In genomic region chr6:7725849-7726415, GRCh38 we compare ENCODE assay signal across 8 cellular contexts. TPM values are rescaled to one million over a fixed set of nuclear protein-coding genes. Genes with fewer than 3 reads are reported as not detected.
DNase-seq lines count a peak whose midpoint lies in the region; ATAC-seq and TF ChIP-seq lines count a peak whose summit lies in the region.

Gene BMP6 (plus strand): TSS chr6:7726099. CDS start chr6:7726956, 857 bp downstream.

- DNase-seq in NCI-H2081 (lab: John Stamatoyannopoulos, UW) (peak; percentile 93 to 94), WTC11 (ENCODE audit: low spot score) (peak; percentile 95), left kidney (ENCODE audit: low read depth, low spot score) (peak; percentile 97)
- DNase-seq in stimulated activated CD4-positive, alpha-beta T cell treated with anti-CD3 and anti-CD28 coated beads, Interleukin-15, amount 100 ng/mL, for 48 hours (ENCODE audit: low read depth in 2 of 2): peak; percentile 18 to 51

- no peak within 1 kb of the TSS for H3K27ac Mint-ChIP-seq in WTC11
- peak within 1 kb of the TSS; percentile 48 for H3K27ac Mint-ChIP-seq in dendritic cell treated with granulocyte-macrophage colony-stimulating factor and Interleukin-4, amounts not matched to agents 40 ng/mL and 50 ng/mL, for 4 days

- intact Hi-C loops in dendritic cell treated with granulocyte-macrophage colony-stimulating factor and Interleukin-4, amounts not matched to agents 40 ng/mL and 50 ng/mL, for 4 days (cut with micrococcal nuclease): no loop called here

- peak within 1 kb of the TSS; percentile 74 for H3K4me3 Mint-ChIP-seq in WTC11
- H3K4me3 Mint-ChIP-seq in dendritic cell treated with granulocyte-macrophage colony-stimulating factor and Interleukin-4, amounts not matched to agents 40 ng/mL and 50 ng/mL, for 4 days: peak within 1 kb of the TSS; percentile 88

- H3K4me3 ChIP-seq in ACC112 (ENCODE audit: low read depth, low read length): peak within 1 kb of the TSS; percentile 79

- no peak within 1 kb of the TSS for H3K27ac ChIP-seq in ACC112 (ENCODE audit: low read depth, low read length)

- peaks cover 80% of the 10 kb centered on the region for H3K27me3 Mint-ChIP-seq in WTC11 (ENCODE audit: low read depth)
- H3K27me3 Mint-ChIP-seq in dendritic cell treated with granulocyte-macrophage colony-stimulating factor and Interleukin-4, amounts not matched to agents 40 ng/mL and 50 ng/mL, for 4 days: peaks cover 78% of the 10 kb centered on the region

- POLR2A ChIA-PET in WTC11 (lab: Charles Lee): interaction anchor here (1.0 kb wide), 1 partner anchor 41 kb away, joined by 3 read pairs; no protein-coding TSS in a partner anchor

- H3K9me3 Mint-ChIP-seq in WTC11: no peaks in the 10 kb centered on the region
- no peaks in the 10 kb centered on the region for H3K9me3 Mint-ChIP-seq in dendritic cell treated with granulocyte-macrophage colony-stimulating factor and Interleukin-4, amounts not matched to agents 40 ng/mL and 50 ng/mL, for 4 days

- peaks cover 23% of the 10 kb centered on the region for H3K4me1 Mint-ChIP-seq in WTC11
- H3K4me1 Mint-ChIP-seq in dendritic cell treated with granulocyte-macrophage colony-stimulating factor and Interleukin-4, amounts not matched to agents 40 ng/mL and 50 ng/mL, for 4 days (ENCODE audit: low read depth): peaks cover 40% of the 10 kb centered on the region

- H3K4me1 ChIP-seq in ACC112 (ENCODE audit: control insufficient read depth, insufficient read depth, low read length, unreplicated experiment): peaks cover 19% of the 10 kb centered on the region

- H2AFZ ChIP-seq in ACC112 (ENCODE audit: low read length, unreplicated experiment): peak within 1 kb of the TSS; percentile 83

- no peaks in the 10 kb centered on the region for H3K79me2 ChIP-seq in ACC112 (ENCODE audit: control insufficient read depth, insufficient read depth, low read length, unreplicated experiment)

- CTCF ChIA-PET in WTC11 (lab: Charles Lee): interaction anchor here (0.7 to 1.9 kb wide), 6 partner anchors 53 to 266 kb away, joined by 3 to 12 read pairs (median 4); no protein-coding TSS in a partner anchor

- H3K27me3 ChIP-seq in ACC112 (ENCODE audit: insufficient read depth, low read length): peaks cover 23% of the 10 kb centered on the region

- ATAC-seq in GM18519 (IDR thresholded peaks at IDR 0.05; ENCODE audit: low FRiP score, unreplicated experiment): peak; percentile 78
- peak; percentile 63 for ATAC-seq in HG03039 (IDR thresholded peaks at IDR 0.05; ENCODE audit: unreplicated experiment)
- ATAC-seq in WTC11: peak; percentile 82

- H3K36me3 Mint-ChIP-seq in WTC11: no peaks in the 10 kb centered on the region
- H3K36me3 Mint-ChIP-seq in dendritic cell treated with granulocyte-macrophage colony-stimulating factor and Interleukin-4, amounts not matched to agents 40 ng/mL and 50 ng/mL, for 4 days (ENCODE audit: low read depth): no peaks in the 10 kb centered on the region

- no peak for TF ChIP-seq CTCF in WTC11 (IDR thresholded peaks at IDR 0.05)

- no peaks in the 10 kb centered on the region for H3K36me3 ChIP-seq in ACC112 (ENCODE audit: insufficient read depth, low read length)

TF ChIP-seq in WTC11, 78 proteins besides CTCF, POLR2A, EP300 and RAD21 (continues in another document):
- TF ChIP-seq ARID4B (CRISPR knock-in tag; IDR thresholded peaks at IDR 0.05; ENCODE audit: borderline replicate concordance) (no peak), ESRRA (CRISPR knock-in tag; IDR thresholded peaks at IDR 0.05; ENCODE audit: borderline replicate concordance) (no peak), ZBTB43 (CRISPR knock-in tag; IDR thresholded peaks at IDR 0.05) (no peak), ATF1 (CRISPR knock-in tag; IDR thresholded peaks at IDR 0.05) (no peak), MAX (CRISPR knock-in tag; IDR thresholded peaks at IDR 0.05) (peak; percentile 76), MYBL2 (CRISPR knock-in tag; IDR thresholded peaks at IDR 0.05) (no peak), NR3C1 (CRISPR knock-in tag; conservative IDR thresholded peaks at IDR 0.05; ENCODE audit: low read depth) (0 out of 2 replicates have a peak, but pooled peaks have one; percentile 3), SP1 (CRISPR knock-in tag; conservative IDR thresholded peaks at IDR 0.05) (peak; percentile 34; the same call in 1 of the 2 replicates), AR (CRISPR knock-in tag; IDR thresholded peaks at IDR 0.05) (no peak), CDX4 (CRISPR knock-in tag; IDR thresholded peaks at IDR 0.05; ENCODE audit: borderline replicate concordance) (no peak), NFYB (CRISPR knock-in tag; conservative IDR thresholded peaks at IDR 0.05; ENCODE audit: low read depth) (peak; percentile 73), JAZF1 (CRISPR knock-in tag; IDR thresholded peaks at IDR 0.05) (no peak)

RNA-seq across cellular contexts. Expression of gene BMP6, which starts in this region (rescaled TPM):
- 1.0 to 1.2 TPM (median 1.1 TPM) in 3 replicates for total RNA-seq in WTC11 (2021)

Comparison
In these comparisons a context has a peak if more than half of its experiments do, and no peak if none do; other contexts are left out.
1. DNase-seq: peak in every context shown above with its lines; median percentile 97 in left kidney; 95 in WTC11; 94 in NCI-H2081; 34 in stimulated activated CD4-positive, alpha-beta T cell treated with anti-CD3 and anti-CD28 coated beads, Interleukin-15, amount 100 ng/mL, for 48 hours.